Comparison of ENCODE assay signal across 12 cellular contexts in the genomic region with DNA sequence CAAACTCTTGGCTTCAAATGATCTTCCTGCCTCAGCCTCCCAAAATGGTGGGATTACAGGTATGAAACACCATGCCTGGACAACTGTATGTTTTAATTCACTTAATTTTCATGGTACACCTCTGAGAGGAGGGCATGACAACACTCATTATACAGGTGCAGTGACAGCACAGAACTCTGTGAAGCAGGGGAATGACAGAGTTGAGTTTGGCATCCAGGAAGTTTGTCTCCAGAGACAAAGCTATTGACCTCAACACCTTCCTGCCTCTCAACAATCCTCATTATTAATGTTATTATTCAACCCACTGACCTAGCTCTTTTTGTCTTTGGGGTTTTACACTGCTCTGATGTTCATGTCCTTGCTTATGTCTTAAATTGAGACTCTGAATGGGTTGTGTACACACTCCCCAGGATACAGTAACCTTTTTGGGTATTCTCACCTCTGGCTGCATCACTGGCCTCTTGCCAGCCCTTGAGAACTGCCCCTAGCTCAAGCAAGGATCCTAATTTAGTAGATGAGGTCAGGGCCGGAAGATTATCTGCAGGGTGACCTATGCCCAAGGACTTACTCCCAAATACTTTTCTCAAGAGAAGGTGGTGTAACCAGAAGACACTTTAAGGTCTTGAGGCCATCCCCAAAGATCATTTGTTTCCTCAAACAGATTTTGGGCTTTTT. TPM values are rescaled to one million over a fixed set of nuclear protein-coding genes. Genes with fewer than 3 reads are reported as not detected.
DNase-seq lines count a peak whose midpoint lies in the region; ATAC-seq and TF ChIP-seq lines count a peak whose summit lies in the region.
"Had no signal": no experiment of that assay in that cellular context is flagged by ENCODE, and none has a peak within 500 bp of the region (broad histone marks: within the 10 kb centered on the region; RNA-seq: fewer than 3 reads in every experiment).

No MANE protein-coding gene starts in this region.

- H2BK5ac ChIP-seq in IMR-90 (ENCODE audit: low read depth, low read length, poor library complexity, severe bottlenecking): peak overlapping the region; percentile 65

- intact Hi-C loops in IMR-90 (cut with micrococcal nuclease): no loop called here

- no peaks in the 10 kb centered on the region for H3K36me3 ChIP-seq in IMR-90 (ENCODE audit: control insufficient read depth, insufficient read depth, low read length)
- H3K36me3 ChIP-seq in osteoblast (ENCODE audit: insufficient read depth, low read length): no peaks in the 10 kb centered on the region
- H3K36me3 ChIP-seq: sigmoid colon had no signal

- no peak for TF ChIP-seq POLR2A in IMR-90 (IDR thresholded peaks at IDR 0.05; ENCODE audit: low read depth, low read length)

- H3K27me3 Mint-ChIP-seq in chondrocyte (ENCODE audit: low read depth): no peaks in the 10 kb centered on the region
- H3K27me3 Mint-ChIP-seq: activated CD4-positive, alpha-beta memory T cell treated with anti-CD3 and anti-CD28 coated beads for 36 hours; activated naive CD8-positive, alpha-beta T cell treated with anti-CD3 and anti-CD28 coated beads for 36 hours had no signal

- no peak overlapping the region for H3K4me3 ChIP-seq in IMR-90 (ENCODE audit: insufficient read depth, low read depth, low read length)
- no peak overlapping the region for H3K4me3 ChIP-seq in osteoblast (ENCODE audit: insufficient read depth, low read length)
- H3K4me3 ChIP-seq: dorsolateral prefrontal cortex, sigmoid colon had no signal

- H3K9me3 ChIP-seq in IMR-90 (ENCODE audit: control insufficient read depth, insufficient read depth, low read length) (no peaks in the 10 kb centered on the region), osteoblast (ENCODE audit: low read depth, low read length) (no peaks in the 10 kb centered on the region)
- H3K9me3 ChIP-seq: sigmoid colon had no signal

- peaks cover 82% of the 10 kb centered on the region for H3K4me1 Mint-ChIP-seq in chondrocyte (ENCODE audit: low read depth)

- peak overlapping the region; percentile 89 for H2BK20ac ChIP-seq in IMR-90 (ENCODE audit: low read depth, low read length)

- H3K9me1 ChIP-seq in IMR-90 (ENCODE audit: insufficient read depth, low read length): peaks cover 29% of the 10 kb centered on the region

- peak overlapping the region; percentile 89 for H3K18ac ChIP-seq in IMR-90 (ENCODE audit: low read depth, low read length)

- no CpG with 5 or more reads among the region's 1 CpG for WGBS in IMR-90 (ENCODE audit: extremely low coverage in 2 of 2, insufficient read length in 1 of 2), 2 experiments

- in situ Hi-C loops in IMR-90 (cut with MboI; ENCODE audit: low sequenced_read_pairs): no loop called here

- H2AK5ac ChIP-seq in IMR-90 (ENCODE audit: low read depth, low read length): peak overlapping the region; percentile 97

- H3K27me3 ChIP-seq in IMR-90 (ENCODE audit: control insufficient read depth, insufficient read depth, low read length) (no peaks in the 10 kb centered on the region), osteoblast (ENCODE audit: insufficient read depth, low read length) (no peaks in the 10 kb centered on the region)
- H3K27me3 ChIP-seq: dorsolateral prefrontal cortex, sigmoid colon had no signal

- no TSS peak for BruUV-seq in IMR-90 (replicated peaks; lab: Mats Ljungman, UMichigan)

- peak overlapping the region; percentile 71 for H3K14ac ChIP-seq in IMR-90 (replicated peaks; ENCODE audit: low read depth, low read length)

- H3K36me3 Mint-ChIP-seq in chondrocyte (ENCODE audit: low read depth): peaks cover 4% of the 10 kb centered on the region
- H3K36me3 Mint-ChIP-seq: activated CD4-positive, alpha-beta memory T cell treated with anti-CD3 and anti-CD28 coated beads for 36 hours; activated naive CD8-positive, alpha-beta T cell treated with anti-CD3 and anti-CD28 coated beads for 36 hours had no signal

- ATAC-seq in IMR-90 (ENCODE audit: low read depth) (no peak), GM21619 (IDR thresholded peaks at IDR 0.05; ENCODE audit: unreplicated experiment) (no peak)
- ATAC-seq: esophagus mucosa had no signal

- peak overlapping the region; percentile 94 for H2BK15ac ChIP-seq in IMR-90 (ENCODE audit: low read depth, low read length)

- DNase-seq in IMR-90: no peak
- no peak for DNase-seq in chondrocyte (ENCODE audit: low spot score)
- DNase-seq in osteoblast (ENCODE audit: insufficient read length, low spot score, missing footprints): no peak
- no peak for DNase-seq in NCI-H345 (lab: John Stamatoyannopoulos, UW)
- DNase-seq: activated CD4-positive, alpha-beta memory T cell treated with anti-CD3 and anti-CD28 coated beads for 36 hours; activated naive CD8-positive, alpha-beta T cell treated with anti-CD3 and anti-CD28 coated beads for 36 hours; dorsolateral prefrontal cortex; NCI-H1436; sigmoid colon; stimulated activated CD4-positive, alpha-beta T cell treated with anti-CD3 and anti-CD28 coated beads, Interleukin-2, amount 100 ng/mL, for 48 hours had no signal

- H3K4me3 Mint-ChIP-seq in chondrocyte (ENCODE audit: unreplicated experiment): no peak overlapping the region
- H3K4me3 Mint-ChIP-seq: activated CD4-positive, alpha-beta memory T cell treated with anti-CD3 and anti-CD28 coated beads for 36 hours; activated naive CD8-positive, alpha-beta T cell treated with anti-CD3 and anti-CD28 coated beads for 36 hours had no signal

- POLR2A ChIA-PET in IMR-90 (lab: Charles Lee; ENCODE audit: unreplicated experiment): no interaction called here

- peak overlapping the region in 1 of 2 experiments; percentile 54; a peak in 1 of 4 replicates for H4K8ac ChIP-seq in IMR-90 (ENCODE audit: low read depth in 2 of 2, low read length in 2 of 2)

- H2AK9ac ChIP-seq in IMR-90 (replicated peaks; ENCODE audit: low read depth, low read length, poor library complexity): peak overlapping the region; percentile 7

- no peak overlapping the region for H3K27ac ChIP-seq in IMR-90 (ENCODE audit: insufficient read depth, low read length)
- H3K27ac ChIP-seq in osteoblast (ENCODE audit: low read depth, low read length): peak overlapping the region; percentile 99

- H4K91ac ChIP-seq in IMR-90 (ENCODE audit: insufficient read depth, low read depth, low read length): peak overlapping the region; percentile 35

- H3K9me3 Mint-ChIP-seq in chondrocyte (ENCODE audit: low read depth): peaks cover 5% of the 10 kb centered on the region
- H3K9me3 Mint-ChIP-seq: activated CD4-positive, alpha-beta memory T cell treated with anti-CD3 and anti-CD28 coated beads for 36 hours; activated naive CD8-positive, alpha-beta T cell treated with anti-CD3 and anti-CD28 coated beads for 36 hours had no signal

- H2AFZ ChIP-seq in IMR-90 (replicated peaks; ENCODE audit: low read length, poor library complexity): no peak overlapping the region
- no peak overlapping the region for H2AFZ ChIP-seq in osteoblast (ENCODE audit: low read length)

- no peak for TF ChIP-seq RAD21 in IMR-90 (IDR thresholded peaks at IDR 0.05; ENCODE audit: low read length)

- peaks cover 0 to 39% of the 10 kb centered on the region in 2 experiments; a peak in 2 of 4 replicates for H3K79me1 ChIP-seq in IMR-90 (ENCODE audit: low read depth in 1 of 2, low read length in 2 of 2)

- H3K4me1 ChIP-seq in IMR-90 (ENCODE audit: control insufficient read depth, insufficient read depth, low read length) (peaks cover 17% of the 10 kb centered on the region), osteoblast (ENCODE audit: insufficient read depth, low read length) (peaks cover 49% of the 10 kb centered on the region)

- no peak overlapping the region for H3K4me2 ChIP-seq in IMR-90 (ENCODE audit: low read depth, low read length)
- no peak overlapping the region for H3K4me2 ChIP-seq in osteoblast (ENCODE audit: insufficient read depth, low read length)

- H4K20me1 ChIP-seq in IMR-90 (ENCODE audit: insufficient read depth, low read length) (peaks cover 5% of the 10 kb centered on the region; the same call in 1 of the 2 replicates), osteoblast (ENCODE audit: insufficient read depth, low read length) (no peaks in the 10 kb centered on the region)

- H3K27ac Mint-ChIP-seq in chondrocyte (ENCODE audit: unreplicated experiment): peak overlapping the region; percentile 80
- H3K27ac Mint-ChIP-seq: activated CD4-positive, alpha-beta memory T cell treated with anti-CD3 and anti-CD28 coated beads for 36 hours; activated naive CD8-positive, alpha-beta T cell treated with anti-CD3 and anti-CD28 coated beads for 36 hours had no signal

- H4K5ac ChIP-seq in IMR-90 (ENCODE audit: low read depth, low read length): peak overlapping the region; percentile 69

- CTCF ChIA-PET in IMR-90 (lab: Yijun Ruan, JAX): no interaction called here

- H3K56ac ChIP-seq in IMR-90 (ENCODE audit: extremely low read depth, insufficient read depth, low read length): no peak overlapping the region

- H3K79me2 ChIP-seq in osteoblast (ENCODE audit: insufficient read depth, low read length): no peaks in the 10 kb centered on the region

- peak overlapping the region; percentile 52; the same call in 1 of the 2 replicates for H3K23ac ChIP-seq in IMR-90 (ENCODE audit: low read depth, low read length)

- H2BK120ac ChIP-seq in IMR-90 (ENCODE audit: low read depth, low read length): peak overlapping the region; percentile 75

- dilution Hi-C loops in IMR-90 (cut with HindIII; ENCODE audit: low sequenced_read_pairs, unreplicated experiment): no loop called here

- TF ChIP-seq CTCF in IMR-90 (conservative IDR thresholded peaks at IDR 0.05; ENCODE audit: low read depth, low read length): no peak
- TF ChIP-seq CTCF in chondrocyte (IDR thresholded peaks at IDR 0.05): no peak
- no peak for TF ChIP-seq CTCF in osteoblast (IDR thresholded peaks at IDR 0.05; ENCODE audit: extremely low read depth, low read depth, low read length)

- H3K9ac ChIP-seq in IMR-90 (ENCODE audit: low read depth, low read length): no peak overlapping the region

- peak overlapping the region; percentile 77 for H3K4ac ChIP-seq in IMR-90 (ENCODE audit: low read depth, low read length)

RNA-seq across cellular contexts. Expression of gene IER3, which starts 13.1 kb away (rescaled TPM):
- total RNA-seq in IMR-90 (2012; rRNA removed) (38.4 and 65.8 TPM in 2 replicates), chondrocyte (332 to 354 TPM (median 333 TPM) in 3 replicates), osteoblast (29.5 and 54.6 TPM in 2 replicates)
- 159 and 163 TPM in 2 replicates for polyA plus RNA-seq in IMR-90 (2012; rRNA removed)
- polyA plus RNA-seq in IMR-90 (2012; cell fraction: cytosol; rRNA removed): 156 and 229 TPM in 2 replicates
- polyA plus RNA-seq in IMR-90 (2012; cell fraction: nucleus; rRNA removed; ENCODE audit: low replicate concordance): 349 and 418 TPM in 2 replicates

RNA-seq across cellular contexts. Expression of gene FLOT1, which starts 14.9 kb away (rescaled TPM):
- total RNA-seq in IMR-90 (2012; rRNA removed) (96.2 and 104 TPM in 2 replicates), chondrocyte (66.8 to 72.7 TPM (median 69.1 TPM) in 3 replicates), osteoblast (101 and 114 TPM in 2 replicates)
- 161 and 162 TPM in 2 replicates for polyA plus RNA-seq in IMR-90 (2012; rRNA removed)
- polyA plus RNA-seq in IMR-90 (2012; cell fraction: cytosol; rRNA removed): 135 and 169 TPM in 2 replicates
- polyA plus RNA-seq in IMR-90 (2012; cell fraction: nucleus; rRNA removed; ENCODE audit: low replicate concordance): 193 and 211 TPM in 2 replicates

RNA-seq across cellular contexts. Expression of gene TUBB, which starts 37.2 kb away (rescaled TPM):
- 1,207 and 1,401 TPM in 2 replicates for total RNA-seq in IMR-90 (2012; rRNA removed)
- polyA plus RNA-seq in IMR-90 (2012; rRNA removed): 2,004 and 2,008 TPM in 2 replicates
- polyA plus RNA-seq in IMR-90 (2012; cell fraction: cytosol; rRNA removed): 811 and 1,574 TPM in 2 replicates
- 419 and 725 TPM in 2 replicates for polyA plus RNA-seq in IMR-90 (2012; cell fraction: nucleus; rRNA removed; ENCODE audit: low replicate concordance)
- 681 to 975 TPM (median 692 TPM) in 3 replicates for total RNA-seq in chondrocyte
- total RNA-seq in osteoblast: 509 and 605 TPM in 2 replicates

RNA-seq across cellular contexts. Expression of gene MDC1, which starts 40.3 kb away (rescaled TPM):
- total RNA-seq in IMR-90 (2012; rRNA removed): 3.6 and 4.5 TPM in 2 replicates
- polyA plus RNA-seq in IMR-90 (2012; rRNA removed): 12.1 and 12.4 TPM in 2 replicates
- 6.0 and 8.0 TPM in 2 replicates for polyA plus RNA-seq in IMR-90 (2012; cell fraction: cytosol; rRNA removed)
- polyA plus RNA-seq in IMR-90 (2012; cell fraction: nucleus; rRNA removed; ENCODE audit: low replicate concordance): 30.2 and 33.9 TPM in 2 replicates
- 25.5 to 33.5 TPM (median 33.1 TPM) in 3 replicates for total RNA-seq in chondrocyte
- 5.1 and 5.3 TPM in 2 replicates for total RNA-seq in osteoblast
